In genomic region chr22:47333625-47334024, GRCh38 we compare ENCODE assay signal across 11 cellular contexts.
DNase-seq lines count a peak whose midpoint lies in the region; ATAC-seq lines count a peak whose summit lies in the region.
"Had no signal": no experiment of that assay in that cellular context is flagged by ENCODE, and none has a peak within 500 bp of the region (broad histone marks: within the 10 kb centered on the region; RNA-seq: fewer than 3 reads in every experiment).

No MANE protein-coding gene starts in this region.

- DNase-seq in DMS153 treated with DMSO at 0.1 percent for 48 hours (lab: John Stamatoyannopoulos, UW; ENCODE audit: unreplicated experiment) = peak; percentile 68
- peak; percentile 40 for DNase-seq in NCI-H1092 treated with DMSO at 0.1 percent for 48 hours (lab: John Stamatoyannopoulos, UW)
- peak; percentile 42 to 70 for DNase-seq in SW 1271 (lab: John Stamatoyannopoulos, UW)
- DNase-seq in kidney tubule cell (ENCODE audit: low spot score) = peak; percentile 45
- DNase-seq in islet precursor cell = no peak
- no peak for DNase-seq in activated CD4-positive, alpha-beta T cell treated with anti-CD3 and anti-CD28 coated beads for 4 hours
- DNase-seq in AG20443 (ENCODE audit: low spot score) = no peak
- DNase-seq: activated CD4-positive, alpha-beta T cell treated with anti-CD3 and anti-CD28 coated beads, Interleukin-2, amount 10 ng/mL, durations not matched to agents 7 days and 5 days had no signal

- no peak for ATAC-seq in HG03354 (IDR thresholded peaks at IDR 0.05; ENCODE audit: poor library complexity, severe bottlenecking, unreplicated experiment)
- ATAC-seq: foreskin keratinocyte; stimulated activated memory B cell treated with anti-CD40 and anti-IgM and Interleukin-4, amounts not matched to agents 10 μg/mL and 1 μg/mL and 100 μg/mL, for 72 hours had no signal

Comparison
In these comparisons a context has a peak if more than half of its experiments do, and no peak if none do; other contexts are left out.
1. DNase-seq: peak in DMS153 treated with DMSO at 0.1 percent for 48 hours (single experiment), NCI-H1092 treated with DMSO at 0.1 percent for 48 hours (single experiment), SW 1271 (2 of 2) and kidney tubule cell (single experiment); none in islet precursor cell (single experiment), activated CD4-positive, alpha-beta T cell treated with anti-CD3 and anti-CD28 coated beads for 4 hours (0 of 2) and AG20443 (single experiment).